Comparison of ENCODE assay signal across 8 cellular contexts in the genomic region with DNA sequence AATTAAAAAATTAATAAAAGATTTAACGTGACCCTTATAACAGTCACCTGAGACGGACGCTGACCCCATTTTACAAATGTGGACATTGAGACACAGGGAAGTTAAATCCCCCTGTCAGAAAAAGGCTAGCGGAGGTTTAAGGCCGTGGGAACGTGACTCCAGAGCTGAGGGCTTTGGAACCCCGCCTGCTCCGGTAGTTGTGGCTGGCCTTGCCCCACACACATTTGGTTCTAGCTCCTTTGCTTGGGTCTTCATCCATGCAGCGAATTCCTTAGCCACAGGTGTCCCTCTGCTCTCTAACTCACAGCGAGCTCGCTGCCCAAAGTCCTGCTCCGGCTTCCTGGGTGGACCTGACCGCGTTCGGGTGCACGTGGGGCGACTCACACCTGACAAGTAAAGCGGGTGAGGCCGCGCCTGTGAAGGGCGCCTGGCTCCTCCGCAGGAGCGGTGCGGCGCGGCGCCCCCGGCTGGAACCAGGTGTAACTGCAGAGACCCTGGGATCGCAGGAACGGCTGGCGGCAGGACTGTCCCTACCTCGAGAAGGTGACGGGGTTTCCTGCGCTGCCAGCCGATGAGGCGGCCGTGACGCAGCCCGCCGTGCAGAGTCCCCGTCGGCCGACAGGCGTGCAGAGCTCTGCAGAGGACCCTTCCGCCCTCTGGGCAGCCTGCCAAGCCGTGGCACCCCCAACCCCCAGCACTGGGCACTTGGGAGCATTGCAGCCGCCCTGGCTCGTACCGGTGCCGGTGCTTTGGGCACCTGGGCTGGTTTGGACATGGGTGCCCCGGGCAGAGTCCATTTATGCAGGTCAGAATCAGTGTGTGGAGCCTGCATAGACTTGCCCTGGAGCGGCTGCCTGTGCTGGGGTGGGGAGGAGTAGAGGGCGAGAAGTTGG. TPM values are rescaled to one million over a fixed set of nuclear protein-coding genes. Genes with fewer than 3 reads are reported as not detected.
DNase-seq lines count a peak whose midpoint lies in the region; ATAC-seq and TF ChIP-seq lines count a peak whose summit lies in the region.

No MANE protein-coding gene starts in this region.

- H3K4me3 ChIP-seq in epithelial cell of esophagus (ENCODE audit: low read length): peak overlapping the region; percentile 41

- no peak for TF ChIP-seq POLR2A in GM18505 (IDR thresholded peaks at IDR 0.05; ENCODE audit: borderline replicate concordance, extremely low read depth, insufficient read depth, insufficient read length)

- peak overlapping the region in 1 of 2 donors; percentile 82 for H3K27ac Mint-ChIP-seq in natural killer cell
- peak overlapping the region; percentile 79 for H3K27ac Mint-ChIP-seq in stimulated activated naive B cell treated with anti-CD40 and anti-IgM and Interleukin-4, amounts not matched to agents 10 μg/mL and 1 μg/mL and 100 μg/mL, for 72 hours

- no peaks in the 10 kb centered on the region for H3K36me3 Mint-ChIP-seq in natural killer cell
- H3K36me3 Mint-ChIP-seq in stimulated activated naive B cell treated with anti-CD40 and anti-IgM and Interleukin-4, amounts not matched to agents 10 μg/mL and 1 μg/mL and 100 μg/mL, for 72 hours: no peaks in the 10 kb centered on the region

- no peaks in the 10 kb centered on the region for H3K9me3 Mint-ChIP-seq in natural killer cell
- H3K9me3 Mint-ChIP-seq in stimulated activated naive B cell treated with anti-CD40 and anti-IgM and Interleukin-4, amounts not matched to agents 10 μg/mL and 1 μg/mL and 100 μg/mL, for 72 hours: peaks cover 0 to 7% of the 10 kb centered on the region in 2 donors

- peak; percentile 61 for DNase-seq in NCI-H2171 (lab: John Stamatoyannopoulos, UW)
- DNase-seq in activated CD8-positive, alpha-beta memory T cell treated with anti-CD3 and anti-CD28 coated beads, Interleukin-2, amount 50 U/mL, for 1 hour (ENCODE audit: extremely low read depth): peak; percentile 70
- peak; percentile 77 for DNase-seq in epithelial cell of esophagus (ENCODE audit: low read depth)
- peak; percentile 69 for DNase-seq in natural killer cell
- DNase-seq in stimulated activated naive B cell treated with anti-CD40 and anti-IgM and Interleukin-4, amounts not matched to agents 10 μg/mL and 1 μg/mL and 100 μg/mL, for 72 hours: peak; percentile 78
- DNase-seq in NCI-H2196 (lab: John Stamatoyannopoulos, UW; ENCODE audit: unreplicated experiment): no peak

- H3K4me1 Mint-ChIP-seq in natural killer cell: peaks cover 14 to 18% of the 10 kb centered on the region in 2 donors
- H3K4me1 Mint-ChIP-seq in stimulated activated naive B cell treated with anti-CD40 and anti-IgM and Interleukin-4, amounts not matched to agents 10 μg/mL and 1 μg/mL and 100 μg/mL, for 72 hours: peaks cover 30 to 59% of the 10 kb centered on the region in 2 donors

- intact Hi-C loops in natural killer cell (cut with micrococcal nuclease): loop anchor here (1.0 kb wide), 1 partner anchor 61 kb away; no protein-coding TSS in a partner anchor

- H3K27me3 Mint-ChIP-seq in natural killer cell (ENCODE audit: low read depth in 2 of 2): peaks cover 32 to 38% of the 10 kb centered on the region in 2 donors
- peaks cover 0 to 3% of the 10 kb centered on the region in 2 donors for H3K27me3 Mint-ChIP-seq in stimulated activated naive B cell treated with anti-CD40 and anti-IgM and Interleukin-4, amounts not matched to agents 10 μg/mL and 1 μg/mL and 100 μg/mL, for 72 hours

- peak overlapping the region; percentile 79 for H3K4me3 Mint-ChIP-seq in natural killer cell
- peak overlapping the region; percentile 88 to 90 for H3K4me3 Mint-ChIP-seq in stimulated activated naive B cell treated with anti-CD40 and anti-IgM and Interleukin-4, amounts not matched to agents 10 μg/mL and 1 μg/mL and 100 μg/mL, for 72 hours

- TF ChIP-seq CTCF in epithelial cell of esophagus (IDR thresholded peaks at IDR 0.05; ENCODE audit: insufficient read depth, low read depth, low read length, missing control alignments) (peak; percentile 62), natural killer cell (IDR thresholded peaks at IDR 0.05) (peak; percentile 63)

- peak; percentile 74 for ATAC-seq in GM18505 (IDR thresholded peaks at IDR 0.05; ENCODE audit: unreplicated experiment)
- ATAC-seq in HG02885 (IDR thresholded peaks at IDR 0.05; ENCODE audit: poor library complexity, unreplicated experiment): peak; percentile 80
- ATAC-seq in natural killer cell: peak; percentile 90 to 92 (median 91)
- ATAC-seq in stimulated activated naive B cell treated with anti-CD40 and anti-IgM and Interleukin-4, amounts not matched to agents 10 μg/mL and 1 μg/mL and 100 μg/mL, for 72 hours (replicated peaks): peak; percentile 84 to 85

RNA-seq across cellular contexts. Expression of a gene that starts 2.4 kb away (rescaled TPM):
- not detected for total RNA-seq in natural killer cell

RNA-seq across cellular contexts. Expression of a gene that starts 28.1 kb away (rescaled TPM):
- 100 to 1,000 TPM in 2 of 3 donors, 10 to 100 TPM in 1; 99.4 to 109 (median 106) TPM for total RNA-seq in natural killer cell
